ENCODE assay signal across 8 cellular contexts in the genomic region with DNA sequence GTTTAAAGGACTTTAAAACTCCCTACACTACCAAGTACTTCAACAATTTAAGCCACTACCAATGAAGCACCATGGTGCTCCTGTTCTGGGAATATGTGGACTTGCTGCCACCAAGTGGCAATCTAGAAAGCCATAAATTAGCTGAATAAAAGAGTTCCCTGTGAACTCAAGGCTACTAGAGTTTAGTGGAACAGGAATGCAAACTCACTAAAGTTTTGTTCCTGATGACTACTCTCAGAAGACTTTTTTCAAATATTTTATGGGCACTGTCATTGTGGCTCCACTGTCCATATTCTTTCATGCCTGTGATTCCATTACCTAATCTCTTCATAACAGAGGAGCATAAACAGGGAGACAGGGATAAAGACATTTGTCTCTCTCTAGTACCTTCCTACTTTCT.
DNase-seq lines count a peak whose midpoint lies in the region; ATAC-seq and TF ChIP-seq lines count a peak whose summit lies in the region.

No MANE protein-coding gene starts in this region.

- TF ChIP-seq CTCF in GM13977 (IDR thresholded peaks at IDR 0.05; ENCODE audit: extremely low read depth, insufficient read depth, missing control alignments) (peak; percentile 59), VCaP (conservative IDR thresholded peaks at IDR 0.05) (peak; percentile 84)

- H3K27ac ChIP-seq in VCaP (no peak overlapping the region), neuronal stem cell (replicated peaks; ENCODE audit: low read length) (no peak overlapping the region)

- DNase-seq in AML-193 (lab: John Stamatoyannopoulos, UW) (peak; percentile 83 to 84), GM13977 (ENCODE audit: low spot score) (peak; percentile 20), NCI-H2171 (lab: John Stamatoyannopoulos, UW) (peak; percentile 27), fibroblast of the conjunctiva (ENCODE audit: low read depth) (peak; percentile 83), neuronal stem cell (ENCODE audit: low spot score) (peak; percentile 50)

- no peak overlapping the region for H3K4me2 ChIP-seq in neuronal stem cell (ENCODE audit: insufficient read depth, low read length, poor library complexity, severe bottlenecking)

- H3K23ac ChIP-seq in neuronal stem cell (ENCODE audit: low read depth, low read length, poor library complexity), result no peak overlapping the region

- no peak overlapping the region for H3K9ac ChIP-seq in neuronal stem cell (ENCODE audit: low read depth, low read length, poor library complexity)

- H2AK5ac ChIP-seq in neuronal stem cell (ENCODE audit: low read depth, low read length), result no peak overlapping the region

- H3K79me1 ChIP-seq in neuronal stem cell (ENCODE audit: low read depth, low read length), result no peaks in the 10 kb centered on the region

- no peaks in the 10 kb centered on the region for H3K27me3 ChIP-seq in neuronal stem cell (ENCODE audit: control insufficient read depth in 3 of 3, insufficient read depth in 3 of 3, low read depth in 1 of 3, low read length in 3 of 3)

- H3K36me3 ChIP-seq in neuronal stem cell (replicated peaks in 1 of 2; ENCODE audit: control insufficient read depth in 2 of 2, insufficient read depth in 2 of 2, low read length in 2 of 2), result peaks cover 1 to 22% of the 10 kb centered on the region in 2 donors

- H2BK120ac ChIP-seq in neuronal stem cell (ENCODE audit: low read depth, low read length), result no peak overlapping the region

- no peak overlapping the region for H2BK12ac ChIP-seq in neuronal stem cell (ENCODE audit: low read length)

- in situ Hi-C loops in GM13977 (cut with MboI; ENCODE audit: low pct_unique_long_range_greater_than_20kb, low sequenced_read_pairs, unreplicated experiment), result no loop called here

- H3K4me3 ChIP-seq in neuronal stem cell (ENCODE audit: low read length in 2 of 2), result no peak overlapping the region

- no peak overlapping the region for H4K91ac ChIP-seq in neuronal stem cell (ENCODE audit: low read depth, low read length, poor library complexity)

- H2AFZ ChIP-seq in neuronal stem cell (ENCODE audit: low read length), result no peak overlapping the region

- no peak overlapping the region for H3K18ac ChIP-seq in neuronal stem cell (ENCODE audit: low read length)

- H2BK5ac ChIP-seq in neuronal stem cell (ENCODE audit: low read length), result no peak overlapping the region

- peaks cover 0 to 4% of the 10 kb centered on the region in 2 donors for H3K4me1 ChIP-seq in neuronal stem cell (ENCODE audit: control insufficient read depth in 2 of 2, insufficient read depth in 1 of 2, low read depth in 1 of 2, low read length in 2 of 2)

- H2BK15ac ChIP-seq in neuronal stem cell (ENCODE audit: low read length), result no peak overlapping the region

- no peak overlapping the region for H3K14ac ChIP-seq in neuronal stem cell (ENCODE audit: low read length)

- ATAC-seq in GM18519 (IDR thresholded peaks at IDR 0.05; ENCODE audit: low FRiP score, unreplicated experiment), result no peak
- no peak for ATAC-seq in GM21360 (IDR thresholded peaks at IDR 0.05; ENCODE audit: unreplicated experiment)

- no peaks in the 10 kb centered on the region for H3K9me3 ChIP-seq in neuronal stem cell (replicated peaks in 1 of 2; ENCODE audit: control insufficient read depth in 2 of 2, insufficient read depth in 1 of 2, low read depth in 1 of 2, low read length in 2 of 2)

- H4K8ac ChIP-seq in neuronal stem cell (ENCODE audit: low read depth, low read length), result no peak overlapping the region

- H3K4ac ChIP-seq in neuronal stem cell (ENCODE audit: low read length), result no peak overlapping the region

Comparison
In these comparisons a context has a peak if more than half of its experiments do, and no peak if none do; other contexts are left out.
1. DNase-seq: peak in every context shown above with its lines; median percentile 84 in AML-193; 83 in fibroblast of the conjunctiva; 50 in neuronal stem cell; 27 in NCI-H2171; 20 in GM13977.